23 cellular contexts compared by ENCODE assay signal in genomic region chr12:2047752-2048151, GRCh38. TPM values are rescaled to one million over a fixed set of nuclear protein-coding genes. Genes with fewer than 3 reads are reported as not detected.
DNase-seq lines count a peak whose midpoint lies in the region; ATAC-seq and TF ChIP-seq lines count a peak whose summit lies in the region.
"Had no signal": no experiment of that assay in that cellular context is flagged by ENCODE, and none has a peak within 500 bp of the region (broad histone marks: within the 10 kb centered on the region; RNA-seq: fewer than 3 reads in every experiment).

No MANE protein-coding gene starts in this region.

- POLR2A ChIA-PET in PC-3 (lab: Charles Lee; ENCODE audit: unreplicated experiment) = no interaction called here

- H3K36me3 Mint-ChIP-seq in activated naive CD4-positive, alpha-beta T cell treated with anti-CD3 and anti-CD28 coated beads, Interleukin-2, amount 50 U/mL, for 72 hours = peaks cover 0 to 8% of the 10 kb centered on the region in 2 donors
- H3K36me3 Mint-ChIP-seq: CD14-positive monocyte; CD4-positive, alpha-beta memory T cell; CD4-positive, CD25-positive, alpha-beta regulatory T cell; CD8-positive, alpha-beta memory T cell had no signal

- no peaks in the 10 kb centered on the region for H3K9me2 ChIP-seq in PC-3 (replicated peaks; ENCODE audit: low read length)

- no peaks in the 10 kb centered on the region for H4K20me1 ChIP-seq in PC-3 (ENCODE audit: low read length)

- no peaks in the 10 kb centered on the region for H3K36me3 ChIP-seq in PC-3 (ENCODE audit: low read depth, low read length)
- H3K36me3 ChIP-seq: BE2C, BLaER1 had no signal

- H3K27me3 ChIP-seq in PC-3 (ENCODE audit: low read length) = peaks cover 62% of the 10 kb centered on the region

- DNase-seq in HT1080 (ENCODE audit: low read depth) = peak; percentile 15
- DNase-seq in PC-3 = peak; percentile 59
- DNase-seq in mesenteric fat pad (ENCODE audit: low spot score) = peak; percentile 22
- DNase-seq in NCI-H446 (lab: John Stamatoyannopoulos, UW) = no peak
- no peak for DNase-seq in activated naive CD4-positive, alpha-beta T cell treated with anti-CD3 and anti-CD28 coated beads, Interleukin-2, amount 50 U/mL, for 72 hours (ENCODE audit: low spot score in 2 of 2)
- DNase-seq: 8988T; ACHN; BE2C; C1 segment of cervical spinal cord; CD4-positive, alpha-beta memory T cell; CD4-positive, CD25-positive, alpha-beta regulatory T cell; CD8-positive, alpha-beta memory T cell; COR-L47; DMS 273 treated with DMSO at 0.1 percent for 48 hours; DMS153; DMS53; DMS79; DND-41; EL; GDM1 had no signal

- CTCF ChIA-PET in PC-3 (lab: Charles Lee) = no interaction called here

- no peaks in the 10 kb centered on the region for H3F3A ChIP-seq in PC-3 (ENCODE audit: low read length, unreplicated experiment)

- ATAC-seq in PC-3 = peak; percentile 22; the same call in 1 of the 2 replicates
- ATAC-seq in activated naive CD4-positive, alpha-beta T cell treated with anti-CD3 and anti-CD28 coated beads, Interleukin-2, amount 50 U/mL, for 72 hours = no peak
- ATAC-seq: GM12878 had no signal

- H3K27ac ChIP-seq in PC-3 (ENCODE audit: low read length) = no peak overlapping the region
- H3K27ac ChIP-seq: BLaER1 had no signal

- no TSS peak for BruUV-seq in PC-3 (replicated peaks; lab: Mats Ljungman, UMichigan)

- no peaks in the 10 kb centered on the region for H3K79me2 ChIP-seq in PC-3 (ENCODE audit: low read length)

- no peak overlapping the region for H2AFZ ChIP-seq in PC-3 (ENCODE audit: low read length)

- H3K9me3 Mint-ChIP-seq in activated naive CD4-positive, alpha-beta T cell treated with anti-CD3 and anti-CD28 coated beads, Interleukin-2, amount 50 U/mL, for 72 hours = no peaks in the 10 kb centered on the region

- H3K4me3 ChIP-seq in PC-3 (ENCODE audit: low read length) = no peak overlapping the region
- H3K4me3 ChIP-seq: BLaER1, GM12878 had no signal

- no peak overlapping the region for H3K27ac Mint-ChIP-seq in activated naive CD4-positive, alpha-beta T cell treated with anti-CD3 and anti-CD28 coated beads, Interleukin-2, amount 50 U/mL, for 72 hours
- H3K27ac Mint-ChIP-seq: CD14-positive monocyte; CD4-positive, alpha-beta memory T cell; CD4-positive, CD25-positive, alpha-beta regulatory T cell; CD8-positive, alpha-beta memory T cell had no signal

- H3K4me1 ChIP-seq in PC-3 (ENCODE audit: insufficient read depth, low read length) = peaks cover 4% of the 10 kb centered on the region
- H3K4me1 ChIP-seq: BE2C, BLaER1 had no signal

- intact Hi-C loops in PC-3 (cut with micrococcal nuclease) = no loop called here

- no peak for TF ChIP-seq CTCF in PC-3 (conservative IDR thresholded peaks at IDR 0.05; ENCODE audit: low read depth, low read length)

- no peaks in the 10 kb centered on the region for H3K9me3 ChIP-seq in PC-3 (ENCODE audit: low read length)
- H3K9me3 ChIP-seq: BE2C, BLaER1 had no signal

- H3K4me2 ChIP-seq in PC-3 (ENCODE audit: low read length) = no peak overlapping the region
- H3K4me2 ChIP-seq: BLaER1 had no signal

- H3K9ac ChIP-seq in PC-3 (ENCODE audit: low read length) = no peak overlapping the region
- H3K9ac ChIP-seq: BLaER1 had no signal

RNA-seq across cellular contexts. Expression of gene CACNA1C, which starts 5.0 kb away (rescaled TPM):
- total RNA-seq in HT1080 (2014; rRNA removed; shearing (Covaris generic)) = not detected in 2 replicates
- not detected in 2 replicates for polyA plus RNA-seq in HT1080 (2015; cell fraction: cytosol; rRNA removed)
- 0.02 and 0.18 TPM in 2 replicates for polyA plus RNA-seq in HT1080 (2015; cell fraction: nucleus; rRNA removed)
- total RNA-seq in PC-3 (2014; rRNA removed) = not detected in 2 replicates
- 6.8 TPM for total RNA-seq in mesenteric fat pad
- total RNA-seq in activated naive CD4-positive, alpha-beta T cell treated with anti-CD3 and anti-CD28 coated beads, Interleukin-2, amount 50 U/mL, for 72 hours = under 1 TPM; 0.05 to 0.31 TPM
- polyA plus RNA-seq: CD14-positive monocyte had no signal

RNA-seq across cellular contexts. Expression of gene DCP1B, which starts 43.5 kb away (rescaled TPM):
- 13.0 and 15.9 TPM in 2 replicates for total RNA-seq in HT1080 (2014; rRNA removed; shearing (Covaris generic))
- 22.2 and 23.5 TPM in 2 replicates for polyA plus RNA-seq in HT1080 (2015; cell fraction: cytosol; rRNA removed)
- polyA plus RNA-seq in HT1080 (2015; cell fraction: nucleus; rRNA removed) = 28.2 and 28.6 TPM in 2 replicates
- total RNA-seq in PC-3 (2014; rRNA removed) = 3.6 and 4.9 TPM in 2 replicates
- total RNA-seq in mesenteric fat pad = 8.0 TPM
- 10 to 100 TPM in 1 of 2 donors, 1 to 10 TPM in 1; 9.0 to 13.6 TPM for total RNA-seq in activated naive CD4-positive, alpha-beta T cell treated with anti-CD3 and anti-CD28 coated beads, Interleukin-2, amount 50 U/mL, for 72 hours

Comparison
In these comparisons a context has a peak if more than half of its experiments do, and no peak if none do; other contexts are left out.
1. DNase-seq: peak in HT1080 (single experiment), PC-3 (single experiment) and mesenteric fat pad (single experiment); none in NCI-H446 (0 of 2) and activated naive CD4-positive, alpha-beta T cell treated with anti-CD3 and anti-CD28 coated beads, Interleukin-2, amount 50 U/mL, for 72 hours (0 of 2).